ENCODE assay signal across 8 cellular contexts in the genomic region with DNA sequence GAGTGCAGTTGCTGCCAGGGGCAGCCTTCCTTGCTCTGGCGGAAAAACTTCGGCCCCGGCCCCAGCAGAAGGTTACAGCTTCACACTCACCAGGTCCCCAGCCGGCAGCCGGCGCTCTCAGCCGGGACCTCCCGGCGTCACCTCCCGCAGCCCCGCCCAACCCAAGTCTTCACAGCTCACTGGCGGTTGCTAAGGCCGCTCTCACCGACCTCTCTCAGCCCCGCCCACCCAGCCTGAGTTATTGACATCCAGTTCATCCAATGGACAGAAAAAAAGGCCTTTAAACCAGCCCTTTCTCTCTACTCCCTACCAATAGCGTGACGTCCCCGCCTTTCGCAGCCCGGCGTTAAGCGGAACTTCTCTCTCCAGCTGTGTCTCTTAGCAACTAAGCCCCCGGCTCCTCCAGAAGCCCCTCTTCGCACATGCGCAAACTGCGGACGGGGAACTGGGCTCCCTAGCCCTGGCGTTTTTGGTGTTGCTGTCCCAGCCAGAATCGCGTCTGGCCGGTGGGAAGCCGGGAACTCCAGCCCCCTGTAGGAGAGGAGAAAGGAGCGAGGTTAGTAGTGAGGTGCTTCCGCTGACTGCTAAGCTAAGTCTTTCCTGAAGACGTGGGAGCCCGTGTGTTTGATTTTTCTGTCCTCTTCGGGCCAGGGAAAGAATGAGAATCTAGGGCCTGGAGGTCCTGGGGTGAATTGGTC. TPM values are rescaled to one million over a fixed set of nuclear protein-coding genes. Genes with fewer than 3 reads are reported as not detected.
DNase-seq lines count a peak whose midpoint lies in the region; ATAC-seq and TF ChIP-seq lines count a peak whose summit lies in the region.

BBS12 (plus strand) TSS at position 376 of the 698 bp plus-strand sequence. CDS start 9,189 bp downstream, outside the sequence.

- peak within 1 kb of the TSS; percentile 90 for H3K4me2 ChIP-seq in mesenchymal stem cell (ENCODE audit: low read length, poor library complexity, severe bottlenecking)

- no TSS peak for BruUV-seq in Calu3 (replicated peaks; lab: Mats Ljungman, UMichigan)

- H3K36me3 Mint-ChIP-seq in Calu3 (ENCODE audit: insufficient read depth, unreplicated experiment): peaks cover 14% of the 10 kb centered on the region

- CTCF ChIA-PET in Calu3 (lab: Charles Lee): interaction anchor here (0.6 to 1.6 kb wide), 5 partner anchors 16 to 491 kb away, joined by 3 to 8 read pairs (median 3); no protein-coding TSS in a partner anchor

- peak; percentile 96 for DNase-seq in Calu3
- DNase-seq in NOMO-1 treated with dmso at 0.1 percent for 144 hours (lab: John Stamatoyannopoulos, UW; ENCODE audit: unreplicated experiment): peak; percentile 97
- DNase-seq in activated CD8-positive, alpha-beta memory T cell treated with anti-CD3 and anti-CD28 coated beads, Interleukin-2, amount 50 U/mL, for 1 hour (ENCODE audit: extremely low read depth): peak; percentile 97
- DNase-seq in mesenchymal stem cell: peak; percentile 100
- peak; percentile 95 for DNase-seq in stimulated activated CD8-positive, alpha-beta memory T cell treated with anti-CD3 and anti-CD28 coated beads, Interleukin-12 subunit alpha, Interleukin-12 subunit beta, amount 100 ng/mL, for 24 hours (ENCODE audit: extremely low read depth)

- H3K4me3 Mint-ChIP-seq in Calu3 (ENCODE audit: low read depth, unreplicated experiment): peak within 1 kb of the TSS; percentile 83

- H2AK5ac ChIP-seq in mesenchymal stem cell (ENCODE audit: low read length, severe bottlenecking): no peak within 1 kb of the TSS

- H4K8ac ChIP-seq in mesenchymal stem cell (ENCODE audit: low read length): peak within 1 kb of the TSS; percentile 75

- no peak for TF ChIP-seq CTCF in Calu3 (IDR thresholded peaks at IDR 0.05; ENCODE audit: unreplicated experiment)

- H3K79me1 ChIP-seq in mesenchymal stem cell (replicated peaks; ENCODE audit: low read length, poor library complexity, severe bottlenecking): peaks cover 3% of the 10 kb centered on the region

- H3K4me1 ChIP-seq in HUES48 (ENCODE audit: control insufficient read depth, insufficient read depth, low read length): peaks cover 13% of the 10 kb centered on the region
- no peaks in the 10 kb centered on the region for H3K4me1 ChIP-seq in endocrine pancreas (ENCODE audit: control insufficient read depth, insufficient read depth, low read length)
- H3K4me1 ChIP-seq in mesenchymal stem cell (ENCODE audit: control insufficient read depth, insufficient read depth, low read depth, low read length): no peaks in the 10 kb centered on the region

- H2BK15ac ChIP-seq in mesenchymal stem cell (ENCODE audit: low read depth, poor library complexity, severe bottlenecking): no peak within 1 kb of the TSS

- peak; percentile 100 for ATAC-seq in GM21423 (IDR thresholded peaks at IDR 0.05; ENCODE audit: unreplicated experiment)

- no peaks in the 10 kb centered on the region for H3K27me3 ChIP-seq in HUES48 (ENCODE audit: control insufficient read depth, insufficient read depth, low read length)
- H3K27me3 ChIP-seq in endocrine pancreas (ENCODE audit: control insufficient read depth, insufficient read depth, low read length): no peaks in the 10 kb centered on the region
- H3K27me3 ChIP-seq in mesenchymal stem cell (ENCODE audit: control insufficient read depth in 1 of 2, insufficient read depth in 1 of 2, low read length in 2 of 2): no peaks in the 10 kb centered on the region

- peak within 1 kb of the TSS in 1 of 2 experiments; percentile 28 for H3K18ac ChIP-seq in mesenchymal stem cell (ENCODE audit: low read depth in 1 of 2, low read length in 2 of 2)

- H2BK12ac ChIP-seq in mesenchymal stem cell (ENCODE audit: low read length in 2 of 2): peak within 1 kb of the TSS; percentile 15 to 18

- H3K9me3 Mint-ChIP-seq in Calu3 (ENCODE audit: low read depth, unreplicated experiment): no peaks in the 10 kb centered on the region

- H3K36me3 ChIP-seq in HUES48 (ENCODE audit: control insufficient read depth, insufficient read depth, low read length) (no peaks in the 10 kb centered on the region), endocrine pancreas (ENCODE audit: control insufficient read depth, insufficient read depth, low read length) (no peaks in the 10 kb centered on the region), mesenchymal stem cell (ENCODE audit: control insufficient read depth in 1 of 2, insufficient read depth in 2 of 2, low read depth in 1 of 2, low read length in 2 of 2) (no peaks in the 10 kb centered on the region)

- no peak within 1 kb of the TSS for H3K14ac ChIP-seq in mesenchymal stem cell (ENCODE audit: low read length in 2 of 2)

- peak within 1 kb of the TSS; percentile 93 for H3K27ac ChIP-seq in HUES48 (ENCODE audit: low read depth, low read length)
- peak within 1 kb of the TSS; percentile 85 for H3K27ac ChIP-seq in mesenchymal stem cell (ENCODE audit: low read length, poor library complexity, severe bottlenecking)

- peak within 1 kb of the TSS in 1 of 2 experiments; percentile 24 for H3K4ac ChIP-seq in mesenchymal stem cell (ENCODE audit: low read depth in 1 of 2, low read length in 2 of 2)

- no peaks in the 10 kb centered on the region for H3K27me3 Mint-ChIP-seq in Calu3 (ENCODE audit: unreplicated experiment)

- peak within 1 kb of the TSS; percentile 92 for H3K27ac Mint-ChIP-seq in Calu3 (ENCODE audit: unreplicated experiment)

- H3K4me1 Mint-ChIP-seq in Calu3 (ENCODE audit: low read depth, unreplicated experiment): no peaks in the 10 kb centered on the region

- peak within 1 kb of the TSS; percentile 30 for H2BK120ac ChIP-seq in mesenchymal stem cell (ENCODE audit: low read depth, low read length)

- no peak within 1 kb of the TSS for H4K91ac ChIP-seq in mesenchymal stem cell (ENCODE audit: low read length)

- peak within 1 kb of the TSS; percentile 60 for H2AFZ ChIP-seq in mesenchymal stem cell (ENCODE audit: low read depth, low read length)

- H3K4me3 ChIP-seq in HUES48 (ENCODE audit: low read depth, low read length) (peak within 1 kb of the TSS; percentile 85), endocrine pancreas (ENCODE audit: control insufficient read depth, insufficient read depth, low read length) (peak within 1 kb of the TSS; percentile 80), mesenchymal stem cell (ENCODE audit: insufficient read depth in 1 of 2, low read depth in 1 of 2, low read length in 2 of 2) (peak within 1 kb of the TSS; percentile 71 to 89)

- WGBS in mesenchymal stem cell: under 1% methylated on average over 37 of the region's 37 CpGs

- peak within 1 kb of the TSS; percentile 68 for H3K9ac ChIP-seq in HUES48 (ENCODE audit: low read depth, low read length)
- H3K9ac ChIP-seq in endocrine pancreas (ENCODE audit: control insufficient read depth, insufficient read depth, low read length): peak within 1 kb of the TSS; percentile 70
- H3K9ac ChIP-seq in mesenchymal stem cell (ENCODE audit: low read length): peak within 1 kb of the TSS; percentile 94

- intact Hi-C loops in Calu3 (cut with micrococcal nuclease; ENCODE audit: unreplicated experiment): no loop called here

- H2BK5ac ChIP-seq in mesenchymal stem cell (ENCODE audit: low read depth, low read length, poor library complexity, severe bottlenecking): no peak within 1 kb of the TSS

- no peak within 1 kb of the TSS for H3K23ac ChIP-seq in mesenchymal stem cell (ENCODE audit: low read length in 2 of 2)

- 0 out of 2 replicates have a peak, but pooled peaks cover 2% of the 10 kb centered on the region for H3K9me3 ChIP-seq in HUES48 (ENCODE audit: control insufficient read depth, insufficient read depth, low read length)
- H3K9me3 ChIP-seq in endocrine pancreas (ENCODE audit: control insufficient read depth, low read length): no peaks in the 10 kb centered on the region
- no peaks in the 10 kb centered on the region for H3K9me3 ChIP-seq in mesenchymal stem cell (ENCODE audit: control insufficient read depth, low read length)

RNA-seq across cellular contexts. Expression of gene BBS12, which starts in this region (rescaled TPM):
- total RNA-seq in Calu3 (2022): 2.4 TPM in 2 replicates
- polyA plus RNA-seq in mesenchymal stem cell (2013, experiment 1 of 2): 3.6 TPM
- polyA plus RNA-seq in mesenchymal stem cell (2013, experiment 2 of 2): 3.7 TPM

Comparison
In these comparisons a context has a peak if more than half of its experiments do, and no peak if none do; other contexts are left out.
1. Peak in every context shown above with its lines: DNase-seq, ATAC-seq, H3K4me3 ChIP-seq and H3K27ac ChIP-seq.